In genomic region chr17:81512560-81512983, GRCh38 we compare ENCODE assay signal across 8 cellular contexts. TPM values are rescaled to one million over a fixed set of nuclear protein-coding genes. Genes with fewer than 3 reads are reported as not detected.
A peak's percentile ranks its signal among the peaks of the same experiment; 100 is the strongest.
DNase-seq lines count a peak whose midpoint lies in the region; ATAC-seq, FAIRE-seq and TF ChIP-seq lines count a peak whose summit lies in the region.

ACTG1 (minus strand) TSS chr17:81512799; CDS start chr17:81512354, 445 bp downstream.

- H3K27me3 ChIP-seq in pancreas (no peaks in the 10 kb centered on the region), thymus (ENCODE audit: control insufficient read depth, insufficient read depth) (peaks cover 2% of the 10 kb centered on the region)

- DNase-seq in EL (peak; percentile 93), HFF-Myc (ENCODE audit: extremely low read depth, low read depth) (peak; percentile 60), NCI-H1105 treated with DMSO at 0.1 percent for 48 hours (lab: John Stamatoyannopoulos, UW) (peak; percentile 86), SW480 (ENCODE audit: low spot score) (peak; percentile 90), Right ventricle myocardium inferior (ENCODE audit: missing footprints) (peak; percentile 95), pancreas (peak; percentile 90 to 98 (median 94))
- DNase-seq in activated naive CD8-positive, alpha-beta T cell treated with anti-CD3 and anti-CD28 coated beads, Interleukin-2, amount 50 U/mL, for 16 hours (ENCODE audit: low read depth, low spot score): peak; percentile 74

- H3K27ac ChIP-seq in pancreas (peak within 1 kb of the TSS; percentile 97 to 100 (median 100)), thymus (ENCODE audit: low read depth) (peak within 1 kb of the TSS; percentile 99)

- no peak for FAIRE-seq in pancreas (lab: Jason Lieb, UNC)

- WGBS in pancreas, 2 donors: 0 to 1% methylated on average over 47 to 60 of the region's 60 CpGs
- WGBS in thymus: under 1% methylated on average over 60 of the region's 60 CpGs

- H3K4me1 ChIP-seq in pancreas (peaks cover 6 to 19% (median 9%) of the 10 kb centered on the region in 3 donors), thymus (ENCODE audit: control insufficient read depth, insufficient read depth, low read length) (peaks cover 12% of the 10 kb centered on the region)

- H3K36me3 ChIP-seq in pancreas (peaks cover 9 to 21% (median 18%) of the 10 kb centered on the region in 3 donors), thymus (ENCODE audit: control insufficient read depth, insufficient read depth) (peaks cover 37% of the 10 kb centered on the region)

- no peak for TF ChIP-seq CTCF in HFF-Myc (IDR thresholded peaks at IDR 0.05; ENCODE audit: low read depth, low read length, missing control alignments)
- TF ChIP-seq CTCF in pancreas (IDR thresholded peaks at IDR 0.05): no peak

- H3K4me3 ChIP-seq in HFF-Myc (replicated peaks; ENCODE audit: low read depth, low read length) (peak within 1 kb of the TSS; percentile 69), pancreas (peak within 1 kb of the TSS; percentile 77 to 97 (median 88)), thymus (ENCODE audit: low read length) (peak within 1 kb of the TSS; percentile 99)

- ATAC-seq in Right ventricle myocardium inferior (peak; percentile 70), pancreas (peak; percentile 59 to 71 (median 68))

- intact Hi-C loops in Right ventricle myocardium inferior (cut with DNase I) (loop anchor here (5.0 kb wide), 1 partner anchor 90 kb away; no protein-coding TSS in a partner anchor), pancreas (cut with DNase I) (no loop called here)

- H3K9me3 ChIP-seq in pancreas (no peaks in the 10 kb centered on the region), thymus (ENCODE audit: control insufficient read depth) (no peaks in the 10 kb centered on the region)

RNA-seq across cellular contexts. Expression of gene ACTG1, which starts in this region (rescaled TPM):
- 468 TPM for total RNA-seq in Right ventricle myocardium inferior
- total RNA-seq in pancreas: 1,000 to 10,000 TPM; 1,458 to 2,872 (median 2,024) TPM
- polyA plus RNA-seq in pancreas: 1,000 to 10,000 TPM in 1 of 2 donors, 100 to 1,000 TPM in 1; 889 to 1,003 TPM
- 2,739 TPM for polyA plus RNA-seq in thymus

Comparison
In these comparisons a context has a peak if more than half of its experiments do, and no peak if none do; other contexts are left out.
1. Peak in every context shown above with its lines: DNase-seq, ATAC-seq, H3K4me3 ChIP-seq and H3K27ac ChIP-seq.